In genomic region chr12:83700858-83701257, GRCh38 we compare ENCODE assay signal across 2 cellular contexts.
TF ChIP-seq lines count a peak whose summit lies in the region.

No MANE protein-coding gene starts in this region.

TF ChIP-seq in HCT116, 20 proteins besides CTCF, POLR2A, EP300 and RAD21 (continued from another document):
- TF ChIP-seq JUND (IDR thresholded peaks at IDR 0.05) = peak; percentile 16; the same call in 1 of the 2 replicates
- TF ChIP-seq MAX (IDR thresholded peaks at IDR 0.05) = no peak

TF ChIP-seq in WTC11, 78 proteins besides CTCF, POLR2A, EP300 and RAD21 (continued from another document):
- no peak for TF ChIP-seq ATF2 (CRISPR knock-in tag; IDR thresholded peaks at IDR 0.05; ENCODE audit: borderline replicate concordance, low read depth)
- no peak for TF ChIP-seq GTF2I (CRISPR knock-in tag; conservative IDR thresholded peaks at IDR 0.05)
- no peak for TF ChIP-seq ERG (CRISPR knock-in tag; IDR thresholded peaks at IDR 0.05)
- TF ChIP-seq KAT7 (CRISPR knock-in tag; IDR thresholded peaks at IDR 0.05; ENCODE audit: borderline replicate concordance) = no peak
- no peak for TF ChIP-seq FOXP1 (CRISPR knock-in tag; IDR thresholded peaks at IDR 0.05; ENCODE audit: borderline replicate concordance)
- no peak for TF ChIP-seq AR (CRISPR knock-in tag; IDR thresholded peaks at IDR 0.05)
- no peak for TF ChIP-seq CBFB (CRISPR knock-in tag; IDR thresholded peaks at IDR 0.05; ENCODE audit: low read depth)
